8 cellular contexts compared by ENCODE assay signal in genomic region chr12:93169536-93169935, GRCh38.
"Had no signal": no experiment of that assay in that cellular context is flagged by ENCODE, and none has a peak within 500 bp of the region (broad histone marks: within the 10 kb centered on the region; RNA-seq: fewer than 3 reads in every experiment).

No MANE protein-coding gene starts in this region.

- H3K9ac ChIP-seq: GM23248 had no signal

- H3K9me3 Mint-ChIP-seq: HFFc6, IgD-negative memory B cell had no signal

- H3K4me3 ChIP-seq: GM23248 had no signal

- H3K36me3 Mint-ChIP-seq: IgD-negative memory B cell had no signal

- H3K27ac Mint-ChIP-seq: HFFc6, IgD-negative memory B cell had no signal

- FAIRE-seq: HTR-8/SVneo had no signal

- H3K27ac ChIP-seq: GM23248 had no signal

- DNase-seq: GM23248, GOT3, H7, HCEC 1CT, HFFc6, KG1 had no signal

- H3K27me3 Mint-ChIP-seq: IgD-negative memory B cell had no signal

- H2AFZ ChIP-seq: GM23248 had no signal

- H3K4me3 Mint-ChIP-seq: HFFc6 had no signal
